In the genomic region with DNA sequence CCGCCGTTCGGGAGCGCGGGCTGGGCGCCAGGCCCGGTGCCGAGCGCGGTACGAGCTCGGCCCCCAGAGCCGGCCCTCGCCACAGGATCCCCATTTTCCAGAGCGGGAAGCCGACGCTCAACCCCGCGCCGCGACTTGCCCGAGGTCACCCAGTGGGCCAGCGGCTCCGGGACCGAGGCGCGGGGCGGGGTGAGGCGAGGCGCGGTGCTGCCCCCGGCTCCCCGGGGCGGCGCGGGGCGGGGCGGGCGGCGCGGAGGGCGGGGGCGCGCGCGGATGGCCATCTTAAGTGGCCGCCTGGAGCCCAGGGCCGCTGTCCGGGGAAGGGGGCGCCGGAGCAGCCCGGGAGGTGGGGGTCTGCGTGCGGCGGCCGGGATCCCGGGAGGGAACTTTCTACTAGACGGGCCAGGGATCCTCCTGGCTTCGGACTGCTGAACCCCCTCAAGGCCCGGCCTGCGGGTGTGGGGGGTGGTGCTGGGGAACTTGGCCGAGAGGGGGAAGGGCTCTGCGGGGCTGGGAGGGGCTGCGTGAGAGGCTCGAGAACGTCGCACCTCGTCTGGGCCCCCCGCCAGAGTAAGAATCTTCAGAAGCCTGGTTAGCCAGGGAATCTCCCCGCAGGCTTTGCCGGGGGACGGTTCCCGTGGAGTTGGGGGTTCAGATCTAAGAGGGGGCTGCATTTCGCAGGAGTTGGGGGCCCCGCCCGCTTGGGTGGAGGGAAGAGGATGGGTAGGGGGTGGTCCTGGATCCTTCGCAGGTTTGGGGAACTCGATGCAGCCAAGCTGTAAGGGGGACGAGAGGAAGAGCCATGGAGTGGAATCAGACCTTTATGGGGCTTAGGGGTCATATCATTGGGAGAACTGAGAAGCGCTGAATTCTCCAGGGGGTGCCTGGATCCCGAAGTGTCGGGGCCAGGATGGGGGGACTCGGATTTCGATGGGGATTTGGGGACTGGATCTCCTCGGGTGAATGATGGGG, we compare ENCODE assay signal across 8 cellular contexts.
DNase-seq lines count a peak whose midpoint lies in the region; ATAC-seq and TF ChIP-seq lines count a peak whose summit lies in the region.

No MANE protein-coding gene starts in this region.

- H3K4me3 ChIP-seq in KMS-11 (IDR thresholded peaks at IDR 0.05; ENCODE audit: insufficient read depth, low read depth, low read length): no peak overlapping the region

- peaks cover 22% of the 10 kb centered on the region for H3K79me2 ChIP-seq in KMS-11 (ENCODE audit: insufficient read depth, low read depth)

- DNase-seq in GM04504 (ENCODE audit: low read depth) (peak; percentile 32), UCSD-AML1 (lab: John Stamatoyannopoulos, UW; ENCODE audit: unreplicated experiment) (peak; percentile 82), caudate nucleus (lab: John Stamatoyannopoulos, UW) (peak in 27 of 61 donors; percentile 26 to 80 (median 52)), inferior parietal cortex (ENCODE audit: extremely low spot score) (no peak)
- DNase-seq in stimulated activated CD4-positive, alpha-beta T cell treated with anti-CD3 and anti-CD28 coated beads, Interleukin-2, amount 100 ng/mL, for 24 hours: peak; percentile 64 to 73

- peak overlapping the region; percentile 79 for H3K9ac ChIP-seq in KMS-11

- no peak for TF ChIP-seq CTCF in KMS-11 (conservative IDR thresholded peaks at IDR 0.05; ENCODE audit: low read depth, low read length)

- peaks cover 20% of the 10 kb centered on the region for H3K4me1 ChIP-seq in KMS-11 (ENCODE audit: low read depth, poor library complexity, severe bottlenecking)

- ATAC-seq in GM21786 (IDR thresholded peaks at IDR 0.05; ENCODE audit: unreplicated experiment): peak; percentile 48

- no peaks in the 10 kb centered on the region for H4K20me1 ChIP-seq in KMS-11 (ENCODE audit: insufficient read depth)

- H3K27ac ChIP-seq in KMS-11 (peak overlapping the region; percentile 80), caudate nucleus (ENCODE audit: low read depth, low read length) (peak overlapping the region; percentile 70), layer of hippocampus (ENCODE audit: low read depth, low read length) (peak overlapping the region; percentile 89)

- H3K27me3 ChIP-seq in KMS-11 (ENCODE audit: insufficient read depth, low read depth) (no peaks in the 10 kb centered on the region), layer of hippocampus (ENCODE audit: control insufficient read depth, insufficient read depth, low read length) (no peaks in the 10 kb centered on the region)

- peak overlapping the region; percentile 96 for H3K4me2 ChIP-seq in KMS-11

- H2AFZ ChIP-seq in KMS-11 (ENCODE audit: low read depth): peak overlapping the region; percentile 86

- no peaks in the 10 kb centered on the region for H3K36me3 ChIP-seq in KMS-11 (ENCODE audit: insufficient read depth)
